21 cellular contexts compared by ENCODE assay signal in the genomic region with DNA sequence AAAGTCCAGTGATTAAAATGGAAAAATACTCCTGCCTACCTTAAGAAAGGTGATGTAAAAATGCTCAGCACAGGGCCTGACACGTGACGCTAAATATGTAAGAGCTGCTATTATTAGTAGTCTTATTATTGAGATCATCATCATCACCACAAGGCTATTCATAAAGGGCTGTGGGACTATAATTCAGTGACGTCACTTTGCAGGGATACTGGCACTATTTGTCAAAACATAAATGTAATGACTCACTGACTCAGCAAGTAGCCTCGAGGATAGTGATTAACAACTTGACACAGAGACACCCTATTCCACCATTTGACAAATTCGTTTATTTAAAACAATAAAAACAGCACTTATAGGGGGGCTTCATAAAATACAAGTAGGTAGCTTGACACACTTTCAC.
DNase-seq lines count a peak whose midpoint lies in the region; ATAC-seq, FAIRE-seq and TF ChIP-seq lines count a peak whose summit lies in the region.
"Had no signal": no experiment of that assay in that cellular context is flagged by ENCODE, and none has a peak within 500 bp of the region (broad histone marks: within the 10 kb centered on the region; RNA-seq: fewer than 3 reads in every experiment).

No MANE protein-coding gene starts in this region.

- POLR2A ChIA-PET in K562 (lab: Yijun Ruan, JAX): no interaction called here

- no peaks in the 10 kb centered on the region for H3K36me3 Mint-ChIP-seq in T-helper 2 cell treated with Interferon-gamma antibody and Interleukin-4, amounts not matched to agents 5 μg/mL and 100 μg/mL, for 36 hours (ENCODE audit: low read depth)
- H3K36me3 Mint-ChIP-seq: CD4-positive, CD25-positive, alpha-beta regulatory T cell; CD8-positive, alpha-beta memory T cell had no signal

- DNase-seq in A172 (ENCODE audit: low spot score): peak; percentile 63
- DNase-seq in Caki2 (ENCODE audit: low read depth): peak; percentile 1
- no peak for DNase-seq in Karpas-422
- no peak for DNase-seq in K562 (ENCODE audit: extremely low read depth in 1 of 4, low spot score in 3 of 4)
- no peak for DNase-seq in NCI-H2081 (lab: John Stamatoyannopoulos, UW)
- DNase-seq in Right ventricle myocardium superior: no peak
- no peak for DNase-seq in T-helper 2 cell treated with Interferon-gamma antibody and Interleukin-4, amounts not matched to agents 5 μg/mL and 100 μg/mL, for 36 hours (ENCODE audit: low spot score)
- DNase-seq: ACHN; BE2C; C1 segment of cervical spinal cord; Caco-2; CD4-positive, CD25-positive, alpha-beta regulatory T cell; CD8-positive, alpha-beta memory T cell; DMS153; DMS79; H9 had no signal

- H3K27me3 ChIP-seq in Karpas-422 (ENCODE audit: low read length) (no peaks in the 10 kb centered on the region), K562 (ENCODE audit: control insufficient read depth in 2 of 2, insufficient read depth in 2 of 2, low read length in 2 of 2) (no peaks in the 10 kb centered on the region)
- H3K27me3 ChIP-seq: BE2C had no signal

- 0 out of 2 replicates have a peak, but pooled peaks cover 3% of the 10 kb centered on the region for H3K9me3 ChIP-seq in Karpas-422 (ENCODE audit: low read length)
- no peaks in the 10 kb centered on the region; the same call in 1 of the 2 replicates for H3K9me3 ChIP-seq in K562 (replicated peaks; ENCODE audit: control insufficient read depth, insufficient read depth, low read depth, low read length)
- H3K9me3 ChIP-seq: BE2C, Caco-2 had no signal

- in situ Hi-C loops in Caki2 (cut with HindIII; ENCODE audit: low pct_unique_long_range_greater_than_20kb, low sequenced_read_pairs) (no loop called here), K562 (cut with MboI) (no loop called here)

- no peak overlapping the region for H3K4me3 Mint-ChIP-seq in T-helper 2 cell treated with Interferon-gamma antibody and Interleukin-4, amounts not matched to agents 5 μg/mL and 100 μg/mL, for 36 hours
- H3K4me3 Mint-ChIP-seq: CD4-positive, CD25-positive, alpha-beta regulatory T cell; CD8-positive, alpha-beta memory T cell; H9 had no signal

- H3K27ac ChIP-seq in Karpas-422 (ENCODE audit: low read length): no peak overlapping the region
- no peak overlapping the region for H3K27ac ChIP-seq in K562 (ENCODE audit: extremely low read depth, low read depth, low read length)
- H3K27ac ChIP-seq: KMS-11 had no signal

- peaks cover 10% of the 10 kb centered on the region for H3K9me3 Mint-ChIP-seq in T-helper 2 cell treated with Interferon-gamma antibody and Interleukin-4, amounts not matched to agents 5 μg/mL and 100 μg/mL, for 36 hours

- no peak for FAIRE-seq in K562 (lab: Jason Lieb, UNC)
- FAIRE-seq: A204.1, GM12878, H1 had no signal

- no peak overlapping the region for H3K27ac Mint-ChIP-seq in T-helper 2 cell treated with Interferon-gamma antibody and Interleukin-4, amounts not matched to agents 5 μg/mL and 100 μg/mL, for 36 hours
- H3K27ac Mint-ChIP-seq: CD4-positive, CD25-positive, alpha-beta regulatory T cell; CD8-positive, alpha-beta memory T cell; H9 had no signal

- no peak for TF ChIP-seq POLR2A in K562 (conservative IDR thresholded peaks at IDR 0.05)

- H3K4me1 ChIP-seq in Karpas-422 (ENCODE audit: low read length): peaks cover 45% of the 10 kb centered on the region
- no peaks in the 10 kb centered on the region for H3K4me1 ChIP-seq in K562 (replicated peaks in 1 of 2; ENCODE audit: control insufficient read depth in 2 of 2, insufficient read depth in 2 of 2, low read length in 2 of 2)
- H3K4me1 ChIP-seq: BE2C, Caco-2 had no signal

- H3K9me2 ChIP-seq in Karpas-422 (replicated peaks; ENCODE audit: insufficient read depth, low read length): no peaks in the 10 kb centered on the region

- H3K36me3 ChIP-seq in Karpas-422 (ENCODE audit: insufficient read depth, low read length) (no peaks in the 10 kb centered on the region; the same call in 1 of the 2 replicates), K562 (ENCODE audit: control insufficient read depth, insufficient read depth, low read length) (no peaks in the 10 kb centered on the region)
- H3K36me3 ChIP-seq: BE2C had no signal

- H2AFZ ChIP-seq in Karpas-422 (ENCODE audit: low read length) (0 out of 2 replicates have a peak overlapping the region, but pooled peaks have one; percentile 49), K562 (ENCODE audit: low read depth, low read length) (no peak overlapping the region)

- intact Hi-C loops in K562 (cut with micrococcal nuclease) (no loop called here), Right ventricle myocardium superior (cut with DNase I) (no loop called here)

- TF ChIP-seq EP300 in K562 (IDR thresholded peaks at IDR 0.05; ENCODE audit: low read length): no peak

- ATAC-seq in K562 (no peak), GM21423 (IDR thresholded peaks at IDR 0.05; ENCODE audit: unreplicated experiment) (no peak), Right ventricle myocardium superior (ENCODE audit: poor library complexity) (no peak)
- ATAC-seq: GM12878 had no signal

- H3K4me1 Mint-ChIP-seq in T-helper 2 cell treated with Interferon-gamma antibody and Interleukin-4, amounts not matched to agents 5 μg/mL and 100 μg/mL, for 36 hours (ENCODE audit: low read depth): no peaks in the 10 kb centered on the region
- H3K4me1 Mint-ChIP-seq: CD4-positive, CD25-positive, alpha-beta regulatory T cell; CD8-positive, alpha-beta memory T cell had no signal

- H3K9ac ChIP-seq in Karpas-422 (ENCODE audit: low read length) (no peak overlapping the region), K562 (ENCODE audit: insufficient read depth in 1 of 2, low read depth in 2 of 2, low read length in 2 of 2) (no peak overlapping the region)
- H3K9ac ChIP-seq: KMS-11 had no signal

- no peaks in the 10 kb centered on the region for H3K9me1 ChIP-seq in K562 (ENCODE audit: control insufficient read depth, insufficient read depth, low read length)

- H3K4me2 ChIP-seq in Karpas-422 (ENCODE audit: low read depth, low read length, poor library complexity, severe bottlenecking): no peak overlapping the region
- H3K4me2 ChIP-seq in K562 (ENCODE audit: insufficient read depth, low read length): no peak overlapping the region
- H3K4me2 ChIP-seq: KMS-11 had no signal

- H4K20me1 ChIP-seq in Karpas-422 (ENCODE audit: insufficient read depth, low read depth, low read length) (no peaks in the 10 kb centered on the region), K562 (replicated peaks; ENCODE audit: control insufficient read depth, insufficient read depth, low read length) (no peaks in the 10 kb centered on the region)

- WGBS in K562 (ENCODE audit: insufficient coverage, low coverage, missing lambda C conversion rate): 10% methylated on average over 5 of the region's 5 CpGs

- no peak for TF ChIP-seq RAD21 in K562 (CRISPR knock-in tag; conservative IDR thresholded peaks at IDR 0.05 in 1 of 2, IDR thresholded peaks at IDR 0.05 in 1 of 2)

- H3K79me2 ChIP-seq in Karpas-422 (ENCODE audit: low read length) (no peaks in the 10 kb centered on the region), K562 (ENCODE audit: control insufficient read depth, insufficient read depth, low read length) (no peaks in the 10 kb centered on the region)

- TF ChIP-seq CTCF in K562 (IDR thresholded peaks at IDR 0.05 in 2 of 3, conservative IDR thresholded peaks at IDR 0.05 in 1 of 3; ENCODE audit: insufficient read depth in 2 of 3, low read depth in 1 of 3, low read length in 3 of 3): no peak

- no peaks in the 10 kb centered on the region for H3K27me3 Mint-ChIP-seq in T-helper 2 cell treated with Interferon-gamma antibody and Interleukin-4, amounts not matched to agents 5 μg/mL and 100 μg/mL, for 36 hours (ENCODE audit: low read depth)
- H3K27me3 Mint-ChIP-seq: CD4-positive, CD25-positive, alpha-beta regulatory T cell; CD8-positive, alpha-beta memory T cell had no signal

- no peak overlapping the region for H3K4me3 ChIP-seq in Karpas-422 (ENCODE audit: low read length)
- no peak overlapping the region for H3K4me3 ChIP-seq in K562
- H3K4me3 ChIP-seq: GM12878 had no signal

- CTCF ChIA-PET in K562 (lab: Yijun Ruan, JAX; ENCODE audit: low intra/inter-chr PET ratio): no interaction called here

- no TSS peak for BruUV-seq in K562 (replicated peaks; lab: Mats Ljungman, UMichigan)

TF ChIP-seq in K562, 482 proteins besides CTCF, POLR2A, EP300 and RAD21:
- TF ChIP-seq ATF1 (CRISPR knock-in tag; IDR thresholded peaks at IDR 0.05) (no peak), ATF1 (tag; IDR thresholded peaks at IDR 0.05) (0 out of 2 replicates have a peak, but pooled peaks have one; percentile 23), NFE2L1 (tag; IDR thresholded peaks at IDR 0.05; ENCODE audit: borderline replicate concordance, low read depth) (no peak)

Comparison
In these comparisons a context has a peak if more than half of its experiments do, and no peak if none do; other contexts are left out.
1. DNase-seq: peak in A172 (single experiment) and Caki2 (single experiment); none in Karpas-422 (single experiment), K562 (0 of 4), NCI-H2081 (0 of 2), Right ventricle myocardium superior (single experiment) and T-helper 2 cell treated with Interferon-gamma antibody and Interleukin-4, amounts not matched to agents 5 μg/mL and 100 μg/mL, for 36 hours (single experiment).